ENCODE assay signal across 2 cellular contexts in the genomic region with DNA sequence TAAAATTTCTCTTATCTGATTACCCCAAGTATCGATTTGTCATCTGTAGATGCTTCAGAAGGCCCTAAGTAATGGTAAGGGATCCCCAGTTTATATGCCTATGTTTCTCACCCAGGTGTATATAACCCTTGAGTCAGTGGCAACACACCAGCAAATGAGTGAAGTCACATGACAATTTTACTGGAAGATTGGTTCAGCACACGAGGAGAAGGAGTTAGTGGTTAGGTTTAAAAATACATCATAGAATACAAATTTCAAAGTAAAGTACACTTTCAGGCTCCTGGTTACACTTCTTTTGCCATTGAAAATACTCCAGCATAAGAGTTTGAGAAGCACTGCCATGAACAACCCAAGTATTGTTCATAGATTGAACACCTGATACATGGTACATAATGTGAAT.
A peak's percentile ranks its signal among the peaks of the same experiment; 100 is the strongest.
TF ChIP-seq lines count a peak whose summit lies in the region.

No MANE protein-coding gene starts in this region.

TF ChIP-seq in HCT116, 20 proteins besides CTCF, POLR2A, EP300 and RAD21:
- TF ChIP-seq ELF1 (IDR thresholded peaks at IDR 0.05; ENCODE audit: borderline replicate concordance, low read depth): no peak
- no peak for TF ChIP-seq EZH2 (IDR thresholded peaks at IDR 0.05)
- TF ChIP-seq CBX3 (IDR thresholded peaks at IDR 0.05; ENCODE audit: low read depth): no peak
- TF ChIP-seq, protein P1, sequence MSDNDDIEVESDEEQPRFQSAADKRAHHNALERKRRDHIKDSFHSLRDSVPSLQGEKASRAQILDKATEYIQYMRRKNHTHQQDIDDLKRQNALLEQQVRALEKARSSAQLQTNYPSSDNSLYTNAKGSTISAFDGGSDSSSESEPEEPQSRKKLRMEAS (IDR thresholded peaks at IDR 0.05): no peak
- TF ChIP-seq TCF7L2 (IDR thresholded peaks at IDR 0.05; ENCODE audit: borderline replicate concordance, extremely low read depth, insufficient read depth, insufficient read length): no peak
- no peak for TF ChIP-seq ZFX (IDR thresholded peaks at IDR 0.05)
- TF ChIP-seq, protein P2, sequence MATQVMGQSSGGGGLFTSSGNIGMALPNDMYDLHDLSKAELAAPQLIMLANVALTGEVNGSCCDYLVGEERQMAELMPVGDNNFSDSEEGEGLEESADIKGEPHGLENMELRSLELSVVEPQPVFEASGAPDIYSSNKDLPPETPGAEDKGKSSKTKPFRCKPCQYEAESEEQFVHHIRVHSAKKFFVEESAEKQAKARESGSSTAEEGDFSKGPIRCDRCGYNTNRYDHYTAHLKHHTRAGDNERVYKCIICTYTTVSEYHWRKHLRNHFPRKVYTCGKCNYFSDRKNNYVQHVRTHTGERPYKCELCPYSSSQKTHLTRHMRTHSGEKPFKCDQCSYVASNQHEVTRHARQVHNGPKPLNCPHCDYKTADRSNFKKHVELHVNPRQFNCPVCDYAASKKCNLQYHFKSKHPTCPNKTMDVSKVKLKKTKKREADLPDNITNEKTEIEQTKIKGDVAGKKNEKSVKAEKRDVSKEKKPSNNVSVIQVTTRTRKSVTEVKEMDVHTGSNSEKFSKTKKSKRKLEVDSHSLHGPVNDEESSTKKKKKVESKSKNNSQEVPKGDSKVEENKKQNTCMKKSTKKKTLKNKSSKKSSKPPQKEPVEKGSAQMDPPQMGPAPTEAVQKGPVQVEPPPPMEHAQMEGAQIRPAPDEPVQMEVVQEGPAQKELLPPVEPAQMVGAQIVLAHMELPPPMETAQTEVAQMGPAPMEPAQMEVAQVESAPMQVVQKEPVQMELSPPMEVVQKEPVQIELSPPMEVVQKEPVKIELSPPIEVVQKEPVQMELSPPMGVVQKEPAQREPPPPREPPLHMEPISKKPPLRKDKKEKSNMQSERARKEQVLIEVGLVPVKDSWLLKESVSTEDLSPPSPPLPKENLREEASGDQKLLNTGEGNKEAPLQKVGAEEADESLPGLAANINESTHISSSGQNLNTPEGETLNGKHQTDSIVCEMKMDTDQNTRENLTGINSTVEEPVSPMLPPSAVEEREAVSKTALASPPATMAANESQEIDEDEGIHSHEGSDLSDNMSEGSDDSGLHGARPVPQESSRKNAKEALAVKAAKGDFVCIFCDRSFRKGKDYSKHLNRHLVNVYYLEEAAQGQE (IDR thresholded peaks at IDR 0.05; ENCODE audit: low read depth): no peak
- TF ChIP-seq, protein P3, sequence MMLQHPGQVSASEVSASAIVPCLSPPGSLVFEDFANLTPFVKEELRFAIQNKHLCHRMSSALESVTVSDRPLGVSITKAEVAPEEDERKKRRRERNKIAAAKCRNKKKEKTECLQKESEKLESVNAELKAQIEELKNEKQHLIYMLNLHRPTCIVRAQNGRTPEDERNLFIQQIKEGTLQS (IDR thresholded peaks at IDR 0.05): no peak
- TF ChIP-seq POLR2AphosphoS5 (IDR thresholded peaks at IDR 0.05; ENCODE audit: low read depth, low read length): no peak
- TF ChIP-seq JUND (IDR thresholded peaks at IDR 0.05): no peak
- no peak for TF ChIP-seq SP1 (IDR thresholded peaks at IDR 0.05; ENCODE audit: low read depth)
- TF ChIP-seq ZNF274 (IDR thresholded peaks at IDR 0.05; ENCODE audit: low read depth, low read length): no peak
- no peak for TF ChIP-seq SRF (IDR thresholded peaks at IDR 0.05; ENCODE audit: low read depth)
- no peak for TF ChIP-seq EGR1 (IDR thresholded peaks at IDR 0.05; ENCODE audit: low read depth)
- no peak for TF ChIP-seq YY1 (IDR thresholded peaks at IDR 0.05; ENCODE audit: extremely low read depth, insufficient replicate concordance, low read depth, low read length)
- TF ChIP-seq, protein P4, sequence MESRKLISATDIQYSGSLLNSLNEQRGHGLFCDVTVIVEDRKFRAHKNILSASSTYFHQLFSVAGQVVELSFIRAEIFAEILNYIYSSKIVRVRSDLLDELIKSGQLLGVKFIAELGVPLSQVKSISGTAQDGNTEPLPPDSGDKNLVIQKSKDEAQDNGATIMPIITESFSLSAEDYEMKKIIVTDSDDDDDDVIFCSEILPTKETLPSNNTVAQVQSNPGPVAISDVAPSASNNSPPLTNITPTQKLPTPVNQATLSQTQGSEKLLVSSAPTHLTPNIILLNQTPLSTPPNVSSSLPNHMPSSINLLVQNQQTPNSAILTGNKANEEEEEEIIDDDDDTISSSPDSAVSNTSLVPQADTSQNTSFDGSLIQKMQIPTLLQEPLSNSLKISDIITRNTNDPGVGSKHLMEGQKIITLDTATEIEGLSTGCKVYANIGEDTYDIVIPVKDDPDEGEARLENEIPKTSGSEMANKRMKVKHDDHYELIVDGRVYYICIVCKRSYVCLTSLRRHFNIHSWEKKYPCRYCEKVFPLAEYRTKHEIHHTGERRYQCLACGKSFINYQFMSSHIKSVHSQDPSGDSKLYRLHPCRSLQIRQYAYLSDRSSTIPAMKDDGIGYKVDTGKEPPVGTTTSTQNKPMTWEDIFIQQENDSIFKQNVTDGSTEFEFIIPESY (IDR thresholded peaks at IDR 0.05; ENCODE audit: extremely low read depth, insufficient replicate concordance, low read length): no peak
- no peak for TF ChIP-seq EZH2phosphoT487 (IDR thresholded peaks at IDR 0.05; ENCODE audit: borderline replicate concordance)
- no peak for TF ChIP-seq CEBPB (IDR thresholded peaks at IDR 0.05; ENCODE audit: low read depth)
- no peak for TF ChIP-seq FOSL1 (IDR thresholded peaks at IDR 0.05; ENCODE audit: low read depth)
- no peak for TF ChIP-seq SIN3A (IDR thresholded peaks at IDR 0.05; ENCODE audit: low read depth)

TF ChIP-seq in K562, 482 proteins besides CTCF, POLR2A, EP300 and RAD21:
- TF ChIP-seq DNMT1 (IDR thresholded peaks at IDR 0.05) (no peak), PTBP1 (IDR thresholded peaks at IDR 0.05; ENCODE audit: low read depth, low read length) (no peak), ARNT (IDR thresholded peaks at IDR 0.05) (no peak), PKNOX1 (IDR thresholded peaks at IDR 0.05) (no peak), ZNF311 (CRISPR knock-in tag; IDR thresholded peaks at IDR 0.05) (no peak)
- TF ChIP-seq, protein P5, sequence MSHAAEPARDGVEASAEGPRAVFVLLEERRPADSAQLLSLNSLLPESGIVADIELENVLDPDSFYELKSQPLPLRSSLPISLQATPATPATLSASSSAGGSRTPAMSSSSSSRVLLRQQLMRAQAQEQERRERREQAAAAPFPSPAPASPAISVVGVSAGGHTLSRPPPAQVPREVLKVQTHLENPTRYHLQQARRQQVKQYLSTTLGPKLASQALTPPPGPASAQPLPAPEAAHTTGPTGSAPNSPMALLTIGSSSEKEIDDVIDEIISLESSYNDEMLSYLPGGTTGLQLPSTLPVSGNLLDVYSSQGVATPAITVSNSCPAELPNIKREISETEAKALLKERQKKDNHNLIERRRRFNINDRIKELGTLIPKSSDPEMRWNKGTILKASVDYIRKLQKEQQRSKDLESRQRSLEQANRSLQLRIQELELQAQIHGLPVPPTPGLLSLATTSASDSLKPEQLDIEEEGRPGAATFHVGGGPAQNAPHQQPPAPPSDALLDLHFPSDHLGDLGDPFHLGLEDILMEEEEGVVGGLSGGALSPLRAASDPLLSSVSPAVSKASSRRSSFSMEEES (CRISPR knock-in tag; IDR thresholded peaks at IDR 0.05): peak; percentile 77
- TF ChIP-seq, protein P6, sequence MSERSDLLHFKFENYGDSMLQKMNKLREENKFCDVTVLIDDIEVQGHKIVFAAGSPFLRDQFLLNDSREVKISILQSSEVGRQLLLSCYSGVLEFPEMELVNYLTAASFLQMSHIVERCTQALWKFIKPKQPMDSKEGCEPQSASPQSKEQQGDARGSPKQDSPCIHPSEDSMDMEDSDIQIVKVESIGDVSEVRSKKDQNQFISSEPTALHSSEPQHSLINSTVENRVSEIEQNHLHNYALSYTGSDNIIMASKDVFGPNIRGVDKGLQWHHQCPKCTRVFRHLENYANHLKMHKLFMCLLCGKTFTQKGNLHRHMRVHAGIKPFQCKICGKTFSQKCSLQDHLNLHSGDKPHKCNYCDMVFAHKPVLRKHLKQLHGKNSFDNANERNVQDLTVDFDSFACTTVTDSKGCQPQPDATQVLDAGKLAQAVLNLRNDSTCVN (CRISPR knock-in tag; IDR thresholded peaks at IDR 0.05): no peak
TF ChIP-seq in K562: peak in this region for 1.
